In the genomic region with DNA sequence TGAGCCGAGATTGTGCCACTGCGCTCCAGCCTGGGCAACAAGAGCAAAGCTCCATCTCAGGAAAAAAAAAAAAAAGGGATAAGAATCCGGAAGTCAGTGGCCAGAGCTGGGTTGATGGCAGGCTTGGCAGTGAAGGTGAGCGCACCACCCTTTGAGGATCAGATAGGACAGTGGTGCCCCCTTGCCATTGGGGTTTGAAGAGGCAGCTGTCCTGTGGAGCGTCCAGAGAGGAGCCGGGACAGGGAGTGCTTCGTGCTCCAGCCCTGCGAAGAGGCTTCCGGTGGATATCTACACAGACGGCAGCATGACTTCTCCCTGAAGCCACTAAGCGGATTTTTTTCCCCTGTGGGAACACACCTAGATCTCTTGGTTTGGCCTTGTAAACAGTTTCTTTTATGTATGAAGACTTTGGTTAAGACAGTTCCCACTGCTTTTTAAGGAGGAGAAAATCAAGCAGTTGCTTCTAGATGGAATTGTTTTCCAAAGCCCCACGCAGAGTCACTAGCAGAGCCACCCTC, we compare ENCODE assay signal across 11 cellular contexts. TPM values are rescaled to one million over a fixed set of nuclear protein-coding genes. Genes with fewer than 3 reads are reported as not detected.
DNase-seq lines count a peak whose midpoint lies in the region; ATAC-seq and TF ChIP-seq lines count a peak whose summit lies in the region.
"Had no signal": no experiment of that assay in that cellular context is flagged by ENCODE, and none has a peak within 500 bp of the region (broad histone marks: within the 10 kb centered on the region; RNA-seq: fewer than 3 reads in every experiment).

No MANE protein-coding gene starts in this region.

- no peak overlapping the region for H2AFZ ChIP-seq in OCI-LY1 (ENCODE audit: low read length)
- no peak overlapping the region for H2AFZ ChIP-seq in parathyroid adenoma

- intact Hi-C loops in CD8-positive, alpha-beta T cell (cut with DNase I, micrococcal nuclease): loop anchor here in 1 of 2 experiments (2.0 kb wide), 1 partner anchor 27 kb away; no protein-coding TSS in a partner anchor

- H3K4me1 ChIP-seq in CD8-positive, alpha-beta T cell (ENCODE audit: insufficient read depth, low read length): peaks cover 62% of the 10 kb centered on the region
- H3K4me1 ChIP-seq in OCI-LY1 (ENCODE audit: insufficient read depth, low read length, severe bottlenecking) (peaks cover 61% of the 10 kb centered on the region), parathyroid adenoma (peaks cover 25% of the 10 kb centered on the region)

- no peaks in the 10 kb centered on the region for H3K9me3 ChIP-seq in CD8-positive, alpha-beta T cell (ENCODE audit: low read length)
- H3K9me3 ChIP-seq in OCI-LY1 (ENCODE audit: low read length): no peaks in the 10 kb centered on the region
- no peaks in the 10 kb centered on the region for H3K9me3 ChIP-seq in parathyroid adenoma (ENCODE audit: control insufficient read depth, low read length)
- H3K9me3 ChIP-seq: thyroid gland had no signal

- ATAC-seq in CD8-positive, alpha-beta T cell: no peak
- no peak for ATAC-seq in central memory CD8-positive, alpha-beta T cell (replicated peaks; ENCODE audit: extremely low read depth, poor library complexity, severe bottlenecking)
- ATAC-seq in HG03520 (IDR thresholded peaks at IDR 0.05; ENCODE audit: unreplicated experiment): no peak

- H3K4me2 ChIP-seq in OCI-LY1 (ENCODE audit: low read length): peak overlapping the region; percentile 45
- H3K4me2 ChIP-seq in parathyroid adenoma (ENCODE audit: low read length): peak overlapping the region; percentile 48

- no peaks in the 10 kb centered on the region for H3K27me3 ChIP-seq in CD8-positive, alpha-beta T cell (ENCODE audit: insufficient read depth, low read length)
- H3K27me3 ChIP-seq in OCI-LY1 (ENCODE audit: insufficient read depth, low read length) (no peaks in the 10 kb centered on the region), parathyroid adenoma (ENCODE audit: control insufficient read depth, insufficient read depth, low read length) (no peaks in the 10 kb centered on the region)
- H3K27me3 ChIP-seq: brain microvascular endothelial cell, thyroid gland had no signal

- H4K20me1 ChIP-seq in OCI-LY1 (ENCODE audit: insufficient read depth, low read length): no peaks in the 10 kb centered on the region

- H3K36me3 Mint-ChIP-seq in CD8-positive, alpha-beta T cell: no peaks in the 10 kb centered on the region
- no peaks in the 10 kb centered on the region for H3K36me3 Mint-ChIP-seq in central memory CD8-positive, alpha-beta T cell (ENCODE audit: insufficient read depth)

- CTCF ChIA-PET in CD8-positive, alpha-beta T cell (lab: Charles Lee): interaction anchor here (0.7 to 4.1 kb wide), 5 partner anchors 11 to 195 kb away, joined by 4 to 28 read pairs (median 10); no protein-coding TSS in a partner anchor

- H3K9me3 Mint-ChIP-seq in CD8-positive, alpha-beta T cell: no peaks in the 10 kb centered on the region
- H3K9me3 Mint-ChIP-seq in central memory CD8-positive, alpha-beta T cell: no peaks in the 10 kb centered on the region

- H3F3A ChIP-seq in OCI-LY1 (ENCODE audit: insufficient read depth, low read length): no peaks in the 10 kb centered on the region

- H3K9me2 ChIP-seq in OCI-LY1 (ENCODE audit: low read depth, low read length): no peaks in the 10 kb centered on the region

- no peaks in the 10 kb centered on the region for H3K36me3 ChIP-seq in CD8-positive, alpha-beta T cell (ENCODE audit: insufficient read depth, low read length)
- H3K36me3 ChIP-seq in OCI-LY1 (ENCODE audit: insufficient read depth, low read length) (no peaks in the 10 kb centered on the region), parathyroid adenoma (ENCODE audit: control insufficient read depth, insufficient read depth, low read length) (no peaks in the 10 kb centered on the region)
- H3K36me3 ChIP-seq: brain microvascular endothelial cell, thyroid gland had no signal

- H3K9ac ChIP-seq in OCI-LY1 (ENCODE audit: low read length) (no peak overlapping the region; the same call in 1 of the 2 replicates), parathyroid adenoma (no peak overlapping the region)

- H3K27me3 Mint-ChIP-seq in CD8-positive, alpha-beta T cell (ENCODE audit: low read depth): no peaks in the 10 kb centered on the region
- no peaks in the 10 kb centered on the region for H3K27me3 Mint-ChIP-seq in central memory CD8-positive, alpha-beta T cell

- no peaks in the 10 kb centered on the region for H3K79me2 ChIP-seq in OCI-LY1 (ENCODE audit: insufficient read depth, low read length)
- peaks cover 5% of the 10 kb centered on the region for H3K79me2 ChIP-seq in parathyroid adenoma

- DNase-seq in CD8-positive, alpha-beta T cell: no peak
- DNase-seq in central memory CD8-positive, alpha-beta T cell (ENCODE audit: low spot score in 2 of 2): no peak
- DNase-seq in NCI-H446 treated with DMSO at 0.1 percent for 48 hours (lab: John Stamatoyannopoulos, UW): no peak
- DNase-seq in GM10266 (ENCODE audit: extremely low spot score): no peak
- no peak for DNase-seq in AG20443 (ENCODE audit: low spot score)
- DNase-seq: brain microvascular endothelial cell, NCI-H2081 treated with DMSO at 0.1 percent for 48 hours, thyroid gland had no signal

- H3K4me1 Mint-ChIP-seq in CD8-positive, alpha-beta T cell (ENCODE audit: low read depth): peaks cover 83% of the 10 kb centered on the region
- peaks cover 68% of the 10 kb centered on the region for H3K4me1 Mint-ChIP-seq in central memory CD8-positive, alpha-beta T cell

- H3K27ac ChIP-seq in CD8-positive, alpha-beta T cell (ENCODE audit: low read depth, low read length): no peak overlapping the region
- H3K27ac ChIP-seq in OCI-LY1 (ENCODE audit: low read depth, low read length, poor library complexity, severe bottlenecking) (peak overlapping the region; percentile 84), parathyroid adenoma (peak overlapping the region; percentile 72)
- H3K27ac ChIP-seq: brain microvascular endothelial cell had no signal

- POLR2A ChIA-PET in CD8-positive, alpha-beta T cell (lab: Charles Lee): interaction anchor here (1.4 to 2.6 kb wide), 2 partner anchors 70 to 200 kb away, joined by 5 to 6 read pairs; a partner anchor contains a TSS

- H3K27ac Mint-ChIP-seq in CD8-positive, alpha-beta T cell: peak overlapping the region; percentile 94
- H3K27ac Mint-ChIP-seq in central memory CD8-positive, alpha-beta T cell (ENCODE audit: low read depth): peak overlapping the region; percentile 84

- no peak overlapping the region for H3K4me3 ChIP-seq in CD8-positive, alpha-beta T cell (ENCODE audit: low read depth, low read length)
- H3K4me3 ChIP-seq in OCI-LY1 (ENCODE audit: low read depth, low read length, poor library complexity, severe bottlenecking) (no peak overlapping the region), parathyroid adenoma (ENCODE audit: low read depth, low read length) (peak overlapping the region; percentile 30)
- H3K4me3 ChIP-seq: thyroid gland had no signal

- no peak for TF ChIP-seq CTCF in CD8-positive, alpha-beta T cell (IDR thresholded peaks at IDR 0.05)
- no peak for TF ChIP-seq CTCF in OCI-LY1 (IDR thresholded peaks at IDR 0.05; ENCODE audit: low read length)
- TF ChIP-seq CTCF in parathyroid adenoma (IDR thresholded peaks at IDR 0.05): no peak
- TF ChIP-seq CTCF in GM10266 (IDR thresholded peaks at IDR 0.05; ENCODE audit: control insufficient read depth, insufficient read depth, low read depth, missing control alignments): no peak

- peak overlapping the region; percentile 52 for H3K4me3 Mint-ChIP-seq in CD8-positive, alpha-beta T cell
- H3K4me3 Mint-ChIP-seq in central memory CD8-positive, alpha-beta T cell: peak overlapping the region; percentile 41

RNA-seq across cellular contexts. Expression of a gene that starts 6.5 kb away (rescaled TPM):
- 10 to 100 TPM; 29.2 to 30.9 TPM for total RNA-seq in CD8-positive, alpha-beta T cell
